In the genomic region with DNA sequence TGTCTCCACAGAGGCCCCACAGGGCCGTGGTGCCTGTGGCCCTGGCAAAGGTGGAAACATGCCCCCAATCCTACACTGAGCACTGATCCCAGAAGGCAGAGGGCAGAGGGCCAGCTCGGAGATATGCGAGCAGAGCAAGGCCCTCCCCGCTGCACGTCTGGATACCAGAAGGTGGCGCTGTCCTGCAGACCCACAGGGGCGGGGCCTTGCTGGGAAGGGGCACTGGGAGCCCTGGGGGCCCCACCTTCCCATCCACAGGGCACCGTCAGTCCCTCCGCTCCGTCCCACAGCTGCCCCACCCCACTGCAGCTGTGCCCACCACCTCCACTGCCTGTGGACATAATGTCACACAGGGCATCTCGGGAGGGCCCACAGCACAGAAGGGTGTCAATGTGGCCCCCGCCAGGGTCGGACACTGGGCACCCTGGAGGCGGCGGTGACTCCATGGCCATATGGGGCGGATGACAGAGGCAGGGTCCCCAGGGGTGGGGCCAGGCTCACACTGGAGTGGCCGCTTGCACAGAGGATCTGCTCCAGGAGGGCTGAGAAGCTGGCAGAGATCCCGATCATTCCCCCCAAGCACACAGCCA, we compare ENCODE assay signal across 5 cellular contexts. TPM values are rescaled to one million over a fixed set of nuclear protein-coding genes. Genes with fewer than 3 reads are reported as not detected.
DNase-seq lines count a peak whose midpoint lies in the region; ATAC-seq, FAIRE-seq and TF ChIP-seq lines count a peak whose summit lies in the region.

No MANE protein-coding gene starts in this region.

- ATAC-seq in esophagus mucosa = peak; percentile 7

- H3K9me3 ChIP-seq in OCI-LY7 (ENCODE audit: low read length) = no peaks in the 10 kb centered on the region

- no peaks in the 10 kb centered on the region for H3K4me1 ChIP-seq in OCI-LY7 (ENCODE audit: insufficient read depth, low read length, poor library complexity, severe bottlenecking)

- DNase-seq in H54 (ENCODE audit: insufficient read length, low spot score) = peak; percentile 58
- peak; percentile 61 for DNase-seq in OCI-LY7 (ENCODE audit: low spot score)
- DNase-seq in putamen (ENCODE audit: low spot score) = peak; percentile 46
- DNase-seq in stimulated activated CD4-positive, alpha-beta T cell treated with anti-CD3 and anti-CD28 coated beads, Interleukin-4, amount 100 ng/mL, for 4 hours = no peak

- H3K4me2 ChIP-seq in OCI-LY7 (ENCODE audit: low read length) = no peak overlapping the region

- BruUV-seq in OCI-LY7 (replicated peaks; lab: Mats Ljungman, UMichigan) = no TSS peak

- peak; percentile 79 for TF ChIP-seq CTCF in OCI-LY7 (conservative IDR thresholded peaks at IDR 0.05; ENCODE audit: low read length)

- no peak overlapping the region for H3K4me3 ChIP-seq in OCI-LY7 (ENCODE audit: low read depth, low read length, poor library complexity, severe bottlenecking)

- intact Hi-C loops in OCI-LY7 (cut with micrococcal nuclease; ENCODE audit: unreplicated experiment) = no loop called here

- POLR2A ChIA-PET in OCI-LY7 (lab: Charles Lee) = no interaction called here

- H3K27ac ChIP-seq in OCI-LY7 (ENCODE audit: low read depth, low read length, poor library complexity, severe bottlenecking) = no peak overlapping the region

- no peaks in the 10 kb centered on the region for H3K79me2 ChIP-seq in OCI-LY7 (ENCODE audit: insufficient read depth, low read depth, low read length)

- no peaks in the 10 kb centered on the region for H3K9me2 ChIP-seq in OCI-LY7 (ENCODE audit: insufficient read depth, low read length)

- H4K20me1 ChIP-seq in OCI-LY7 (ENCODE audit: insufficient read depth, low read length) = no peaks in the 10 kb centered on the region

- no peak overlapping the region for H2AFZ ChIP-seq in OCI-LY7 (ENCODE audit: low read length)

- no peaks in the 10 kb centered on the region for H3K36me3 ChIP-seq in OCI-LY7 (ENCODE audit: insufficient read depth, low read length)

- no peak for TF ChIP-seq POLR2A in H54 (IDR thresholded peaks at IDR 0.05; ENCODE audit: low read depth, low read length)

- no peak for FAIRE-seq in H54 (lab: Jason Lieb, UNC)

- CTCF ChIA-PET in OCI-LY7 (lab: Charles Lee; ENCODE audit: unreplicated experiment) = no interaction called here

RNA-seq across cellular contexts. Expression of gene SLC49A3, which starts 4.9 kb away (rescaled TPM):
- total RNA-seq in OCI-LY7 (2014; rRNA removed; shearing (Covaris generic)) = not detected in 2 replicates
- not detected in 2 replicates for total RNA-seq in OCI-LY7 (2022)
- total RNA-seq in esophagus mucosa = 2.7 TPM

RNA-seq across cellular contexts. Expression of gene MYL5, which starts 9.7 kb away (rescaled TPM):
- total RNA-seq in OCI-LY7 (2014; rRNA removed; shearing (Covaris generic)) = 23.0 and 24.4 TPM in 2 replicates
- 62.2 and 67.4 TPM in 2 replicates for total RNA-seq in OCI-LY7 (2022)
- 22.2 TPM for total RNA-seq in esophagus mucosa

RNA-seq across cellular contexts. Expression of gene ATP5ME, which starts 10.0 kb away (rescaled TPM):
- 388 and 420 TPM in 2 replicates for total RNA-seq in OCI-LY7 (2014; rRNA removed; shearing (Covaris generic))
- total RNA-seq in OCI-LY7 (2022) (276 and 359 TPM in 2 replicates), esophagus mucosa (344 TPM)

RNA-seq across cellular contexts. Expression of gene PCGF3, which starts 21.6 kb away (rescaled TPM):
- 33.8 and 43.7 TPM in 2 replicates for total RNA-seq in OCI-LY7 (2014; rRNA removed; shearing (Covaris generic))
- total RNA-seq in OCI-LY7 (2022) = 45.9 and 50.2 TPM in 2 replicates
- total RNA-seq in esophagus mucosa = 30.5 TPM

RNA-seq across cellular contexts. Expression of gene PDE6B, which starts 58.7 kb away (rescaled TPM):
- total RNA-seq in OCI-LY7 (2014; rRNA removed; shearing (Covaris generic)) = not detected in 2 replicates
- total RNA-seq in OCI-LY7 (2022) (not detected in 2 replicates), esophagus mucosa (0.88 TPM)

Comparison
In these comparisons a context has a peak if more than half of its experiments do, and no peak if none do; other contexts are left out.
1. DNase-seq: peak in H54 (single experiment), OCI-LY7 (single experiment) and putamen (single experiment); none in stimulated activated CD4-positive, alpha-beta T cell treated with anti-CD3 and anti-CD28 coated beads, Interleukin-4, amount 100 ng/mL, for 4 hours (0 of 2).